In genomic region chr1:242212401-242212800, GRCh38 we compare ENCODE assay signal across 1 cellular context.
TF ChIP-seq lines count a peak whose summit lies in the region.

No MANE protein-coding gene starts in this region.

TF ChIP-seq in H1, 55 proteins besides CTCF, POLR2A, EP300 and RAD21 (continued from another document):
- TF ChIP-seq NANOG (IDR thresholded peaks at IDR 0.05; ENCODE audit: insufficient read depth, low read depth, low read length, poor library complexity, severe bottlenecking) (no peak), E2F6 (IDR thresholded peaks at IDR 0.05) (peak; percentile 32; the same call in 1 of the 2 replicates), TEAD4 (IDR thresholded peaks at IDR 0.05; ENCODE audit: low read depth, low read length) (0 out of 2 replicates have a peak, but pooled peaks have one; percentile 9), KDM4A (IDR thresholded peaks at IDR 0.05; ENCODE audit: low read depth, low read length, severe bottlenecking) (peak; percentile 5)
